In the genomic region with DNA sequence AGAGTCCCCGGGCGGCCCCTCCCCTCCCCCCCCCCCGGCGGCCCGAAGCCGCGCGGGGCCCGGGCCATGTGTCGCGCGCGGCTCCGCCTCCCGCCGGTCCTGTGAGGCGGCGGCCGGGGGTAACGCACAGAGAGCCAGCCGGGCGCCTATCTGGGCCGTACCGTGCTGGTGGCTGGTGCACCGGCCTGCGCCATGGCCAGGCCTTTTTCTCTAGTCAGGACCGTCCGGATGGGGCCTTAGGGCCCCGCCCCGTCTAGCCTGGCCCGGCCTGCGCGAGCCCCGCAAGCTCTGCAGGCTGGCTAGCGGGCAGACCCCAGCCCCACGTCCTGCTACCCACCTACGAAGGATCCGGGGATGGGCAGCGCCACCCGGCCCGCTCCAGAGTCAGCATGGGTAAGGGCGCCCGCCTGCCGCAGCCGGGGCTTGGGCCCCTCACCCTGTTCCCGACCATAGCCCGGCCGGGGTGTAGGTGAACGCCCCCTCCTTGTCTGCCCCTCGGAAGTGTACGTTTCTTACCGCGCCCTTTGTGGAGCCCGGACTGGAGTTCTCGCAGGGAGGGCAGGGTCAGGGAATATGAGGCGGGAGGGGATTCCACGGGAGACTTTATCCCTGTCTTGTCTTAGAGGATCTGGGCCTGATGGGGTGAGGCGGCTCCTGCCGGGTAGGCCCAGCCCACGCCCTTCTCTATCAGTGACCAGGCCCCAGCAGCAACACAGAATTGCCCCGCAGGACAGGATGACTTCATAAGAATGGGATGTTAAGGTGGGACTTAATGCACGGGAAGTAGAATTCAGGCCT, we compare ENCODE assay signal across 8 cellular contexts. TPM values are rescaled to one million over a fixed set of nuclear protein-coding genes. Genes with fewer than 3 reads are reported as not detected.
DNase-seq lines count a peak whose midpoint lies in the region; ATAC-seq and TF ChIP-seq lines count a peak whose summit lies in the region.

Gene CENPT, minus strand, starts transcription at position 630 of the 798 bp plus-strand sequence. CDS start 13,834 bp downstream, outside the sequence.

- peak within 1 kb of the TSS; percentile 99 for H4K91ac ChIP-seq in mesenchymal stem cell (ENCODE audit: low read length)

- peak within 1 kb of the TSS; percentile 89 for H3K4me2 ChIP-seq in mesenchymal stem cell (ENCODE audit: low read length, poor library complexity, severe bottlenecking)

- peak within 1 kb of the TSS; percentile 92 for H2BK15ac ChIP-seq in mesenchymal stem cell (ENCODE audit: low read depth, poor library complexity, severe bottlenecking)

- H3K14ac ChIP-seq in mesenchymal stem cell (ENCODE audit: low read length in 2 of 2): peak within 1 kb of the TSS; percentile 83 to 84

- peak within 1 kb of the TSS; percentile 99 for H2BK120ac ChIP-seq in mesenchymal stem cell (ENCODE audit: low read depth, low read length)

- peaks cover 27% of the 10 kb centered on the region for H3K36me3 Mint-ChIP-seq in effector memory CD8-positive, alpha-beta T cell (ENCODE audit: insufficient read depth)

- H2BK5ac ChIP-seq in mesenchymal stem cell (ENCODE audit: low read depth, low read length, poor library complexity, severe bottlenecking): peak within 1 kb of the TSS; percentile 89

- no peak for TF ChIP-seq CTCF in thoracic aorta (IDR thresholded peaks at IDR 0.05)

- H3K36me3 ChIP-seq in ES-I3 (ENCODE audit: insufficient read depth, low read length) (0 out of 2 replicates have a peak, but pooled peaks cover 4% of the 10 kb centered on the region), mesenchymal stem cell (ENCODE audit: control insufficient read depth in 1 of 2, insufficient read depth in 2 of 2, low read depth in 1 of 2, low read length in 2 of 2) (peaks cover 16 to 20% of the 10 kb centered on the region in 2 experiments), thoracic aorta (peaks cover 2% of the 10 kb centered on the region)

- H3K9me3 ChIP-seq in ES-I3 (ENCODE audit: control insufficient read depth, insufficient read depth, low read length) (no peaks in the 10 kb centered on the region), mesenchymal stem cell (ENCODE audit: control insufficient read depth, low read length) (no peaks in the 10 kb centered on the region), thoracic aorta (no peaks in the 10 kb centered on the region)

- H4K8ac ChIP-seq in mesenchymal stem cell (ENCODE audit: low read length): peak within 1 kb of the TSS; percentile 100

- peaks cover 2% of the 10 kb centered on the region for H3K79me1 ChIP-seq in mesenchymal stem cell (replicated peaks; ENCODE audit: low read length, poor library complexity, severe bottlenecking)

- ATAC-seq in GM19468 (IDR thresholded peaks at IDR 0.05; ENCODE audit: extremely low read depth, unreplicated experiment): peak; percentile 8
- ATAC-seq in HG03520 (IDR thresholded peaks at IDR 0.05; ENCODE audit: unreplicated experiment): peak; percentile 40
- ATAC-seq in effector memory CD8-positive, alpha-beta T cell (replicated peaks): peak; percentile 50
- peak; percentile 34 for ATAC-seq in thoracic aorta (ENCODE audit: insufficient number of reproducible peaks, low FRiP score, low read depth)

- H3K27me3 Mint-ChIP-seq in effector memory CD8-positive, alpha-beta T cell: no peaks in the 10 kb centered on the region

- peak within 1 kb of the TSS; percentile 3 to 82 for H3K23ac ChIP-seq in mesenchymal stem cell (ENCODE audit: low read length in 2 of 2)

- H2AFZ ChIP-seq in mesenchymal stem cell (ENCODE audit: low read depth, low read length): peak within 1 kb of the TSS; percentile 8

- H3K4me1 Mint-ChIP-seq in effector memory CD8-positive, alpha-beta T cell (ENCODE audit: low read depth in 2 of 2): peaks cover 36 to 38% of the 10 kb centered on the region in 2 donors

- H3K27ac ChIP-seq in mesenchymal stem cell (ENCODE audit: low read length, poor library complexity, severe bottlenecking): peak within 1 kb of the TSS; percentile 97
- H3K27ac ChIP-seq in thoracic aorta: peak within 1 kb of the TSS; percentile 89 to 97

- peak within 1 kb of the TSS in 1 of 2 donors; percentile 96 for H3K27ac Mint-ChIP-seq in effector memory CD8-positive, alpha-beta T cell

- peak within 1 kb of the TSS; percentile 98 to 99 for H3K4ac ChIP-seq in mesenchymal stem cell (ENCODE audit: low read depth in 1 of 2, low read length in 2 of 2)

- H3K4me3 Mint-ChIP-seq in effector memory CD8-positive, alpha-beta T cell: peak within 1 kb of the TSS; percentile 85 to 92

- H3K4me1 ChIP-seq in ES-I3 (ENCODE audit: insufficient read depth, low read length): peaks cover 21% of the 10 kb centered on the region
- peaks cover 30% of the 10 kb centered on the region for H3K4me1 ChIP-seq in mesenchymal stem cell (ENCODE audit: control insufficient read depth, insufficient read depth, low read depth, low read length)
- H3K4me1 ChIP-seq in thoracic aorta (ENCODE audit: control insufficient read depth in 1 of 2, low read depth in 2 of 2): peaks cover 40 to 52% of the 10 kb centered on the region in 2 donors

- WGBS in mesenchymal stem cell: under 1% methylated on average over 48 of the region's 62 CpGs

- peak within 1 kb of the TSS; percentile 62 for H2AK5ac ChIP-seq in mesenchymal stem cell (ENCODE audit: low read length, severe bottlenecking)

- H3K9me3 Mint-ChIP-seq in effector memory CD8-positive, alpha-beta T cell: no peaks in the 10 kb centered on the region

- H3K27me3 ChIP-seq in mesenchymal stem cell (ENCODE audit: control insufficient read depth in 1 of 2, insufficient read depth in 1 of 2, low read length in 2 of 2) (no peaks in the 10 kb centered on the region), thoracic aorta (replicated peaks; ENCODE audit: insufficient read depth) (no peaks in the 10 kb centered on the region)

- peak within 1 kb of the TSS; percentile 98 to 99 for H3K18ac ChIP-seq in mesenchymal stem cell (ENCODE audit: low read depth in 1 of 2, low read length in 2 of 2)

- H2BK12ac ChIP-seq in mesenchymal stem cell (ENCODE audit: low read length in 2 of 2): no peak within 1 kb of the TSS

- H3K4me3 ChIP-seq in mesenchymal stem cell (ENCODE audit: insufficient read depth in 1 of 2, low read depth in 1 of 2, low read length in 2 of 2) (peak within 1 kb of the TSS; percentile 85 to 92), thoracic aorta (peak within 1 kb of the TSS; percentile 100)

- DNase-seq in T1000 (lab: John Stamatoyannopoulos, UW) (peak; percentile 12), mesenchymal stem cell (peak; percentile 71), thoracic aorta (ENCODE audit: low spot score) (no peak), NCI-H510A treated with DMSO at 0.1 percent for 48 hours (lab: John Stamatoyannopoulos, UW) (no peak)
- DNase-seq in effector memory CD8-positive, alpha-beta T cell: no peak

- H3K9ac ChIP-seq in ES-I3 (ENCODE audit: low read depth, low read length) (peak within 1 kb of the TSS; percentile 97), mesenchymal stem cell (ENCODE audit: low read length) (peak within 1 kb of the TSS; percentile 98)

RNA-seq across cellular contexts. Expression of gene CENPT, which starts in this region (rescaled TPM):
- polyA plus RNA-seq in mesenchymal stem cell (2013, experiment 1 of 2): 25.8 TPM
- 23.6 TPM for polyA plus RNA-seq in mesenchymal stem cell (2013, experiment 2 of 2)
- total RNA-seq in thoracic aorta: 10 to 100 TPM; 59.6 to 70.9 TPM

Comparison
In these comparisons a context has a peak if more than half of its experiments do, and no peak if none do; other contexts are left out.
1. DNase-seq: peak in T1000 (single experiment) and mesenchymal stem cell (single experiment); none in effector memory CD8-positive, alpha-beta T cell (0 of 3), thoracic aorta (single experiment) and NCI-H510A treated with DMSO at 0.1 percent for 48 hours (single experiment).
2. Peak in every context shown above with its lines, with median percentiles within 50 percentile points of each other: ATAC-seq.